ENCODE assay signal across 11 cellular contexts in the genomic region with DNA sequence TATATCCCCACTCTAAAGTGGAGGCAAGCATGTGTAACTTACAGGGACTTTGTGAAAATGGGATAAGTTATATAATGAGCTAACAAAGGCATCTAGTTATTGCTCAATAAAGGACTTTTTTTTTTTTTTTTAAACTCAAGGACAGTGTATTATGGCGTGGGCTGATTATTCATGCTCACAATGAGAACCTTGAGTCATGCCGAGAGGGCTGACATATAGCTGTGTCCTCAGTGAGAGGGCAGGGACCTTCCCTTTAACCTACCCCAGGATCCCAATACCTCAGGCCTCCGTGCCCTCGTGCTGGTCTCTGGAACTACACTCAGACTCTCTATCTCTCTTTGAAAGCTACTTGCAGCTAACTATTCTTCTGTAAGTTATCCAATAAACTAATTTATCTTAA.
A peak's percentile ranks its signal among the peaks of the same experiment; 100 is the strongest.
DNase-seq lines count a peak whose midpoint lies in the region; ATAC-seq lines count a peak whose summit lies in the region.
"Had no signal": no experiment of that assay in that cellular context is flagged by ENCODE, and none has a peak within 500 bp of the region (broad histone marks: within the 10 kb centered on the region; RNA-seq: fewer than 3 reads in every experiment).

No MANE protein-coding gene starts in this region.

- no peaks in the 10 kb centered on the region for H3K9me3 Mint-ChIP-seq in stimulated activated naive CD8-positive, alpha-beta T cell treated with anti-CD3 and anti-CD28 coated beads, Interleukin-15, Interleukin-2, amounts not matched to agents 100 ng/mL and 50 ng/mL, for 24 hours

- peak; percentile 77 for DNase-seq in activated CD4-positive, alpha-beta T cell treated with anti-CD3 and anti-CD28 coated beads for 48 hours
- DNase-seq in activated CD4-positive, alpha-beta T cell treated with anti-CD3 and anti-CD28 coated beads for 1 hour = no peak
- peak; percentile 38 for DNase-seq in fibroblast of the conjunctiva (ENCODE audit: low read depth)
- DNase-seq in medulla oblongata (ENCODE audit: extremely low spot score) = no peak
- no peak for DNase-seq in NCI-H446 treated with DMSO at 0.1 percent for 48 hours (lab: John Stamatoyannopoulos, UW)
- DNase-seq: NCI-H446 had no signal

- no peaks in the 10 kb centered on the region for H3K27me3 Mint-ChIP-seq in stimulated activated naive CD8-positive, alpha-beta T cell treated with anti-CD3 and anti-CD28 coated beads, Interleukin-15, Interleukin-2, amounts not matched to agents 100 ng/mL and 50 ng/mL, for 24 hours

- H3K27ac Mint-ChIP-seq in stimulated activated naive CD8-positive, alpha-beta T cell treated with anti-CD3 and anti-CD28 coated beads, Interleukin-15, Interleukin-2, amounts not matched to agents 100 ng/mL and 50 ng/mL, for 24 hours = peak overlapping the region; percentile 80

- H3K36me3 Mint-ChIP-seq in stimulated activated naive CD8-positive, alpha-beta T cell treated with anti-CD3 and anti-CD28 coated beads, Interleukin-15, Interleukin-2, amounts not matched to agents 100 ng/mL and 50 ng/mL, for 24 hours (ENCODE audit: low read depth) = no peaks in the 10 kb centered on the region

- ATAC-seq in activated CD4-positive, CD25-positive, alpha-beta regulatory T cell treated with anti-CD3 and anti-CD28 coated beads, Interleukin-2, amount 50 U/mL, for 24 hours = peak; percentile 94 to 95
- ATAC-seq in GM18861 (IDR thresholded peaks at IDR 0.05; ENCODE audit: unreplicated experiment) = no peak
- ATAC-seq: HCT116 had no signal

- H3K4me3 Mint-ChIP-seq in stimulated activated naive CD8-positive, alpha-beta T cell treated with anti-CD3 and anti-CD28 coated beads, Interleukin-15, Interleukin-2, amounts not matched to agents 100 ng/mL and 50 ng/mL, for 24 hours = no peak overlapping the region
- H3K4me3 Mint-ChIP-seq: nephron had no signal

- peaks cover 77% of the 10 kb centered on the region for H3K4me1 Mint-ChIP-seq in stimulated activated naive CD8-positive, alpha-beta T cell treated with anti-CD3 and anti-CD28 coated beads, Interleukin-15, Interleukin-2, amounts not matched to agents 100 ng/mL and 50 ng/mL, for 24 hours (ENCODE audit: low read depth)

Comparison
In these comparisons a context has a peak if more than half of its experiments do, and no peak if none do; other contexts are left out.
1. DNase-seq: peak in activated CD4-positive, alpha-beta T cell treated with anti-CD3 and anti-CD28 coated beads for 48 hours (single experiment) and fibroblast of the conjunctiva (single experiment); none in activated CD4-positive, alpha-beta T cell treated with anti-CD3 and anti-CD28 coated beads for 1 hour (single experiment), medulla oblongata (single experiment) and NCI-H446 treated with DMSO at 0.1 percent for 48 hours (single experiment).